ENCODE assay signal across 22 cellular contexts in the genomic region with DNA sequence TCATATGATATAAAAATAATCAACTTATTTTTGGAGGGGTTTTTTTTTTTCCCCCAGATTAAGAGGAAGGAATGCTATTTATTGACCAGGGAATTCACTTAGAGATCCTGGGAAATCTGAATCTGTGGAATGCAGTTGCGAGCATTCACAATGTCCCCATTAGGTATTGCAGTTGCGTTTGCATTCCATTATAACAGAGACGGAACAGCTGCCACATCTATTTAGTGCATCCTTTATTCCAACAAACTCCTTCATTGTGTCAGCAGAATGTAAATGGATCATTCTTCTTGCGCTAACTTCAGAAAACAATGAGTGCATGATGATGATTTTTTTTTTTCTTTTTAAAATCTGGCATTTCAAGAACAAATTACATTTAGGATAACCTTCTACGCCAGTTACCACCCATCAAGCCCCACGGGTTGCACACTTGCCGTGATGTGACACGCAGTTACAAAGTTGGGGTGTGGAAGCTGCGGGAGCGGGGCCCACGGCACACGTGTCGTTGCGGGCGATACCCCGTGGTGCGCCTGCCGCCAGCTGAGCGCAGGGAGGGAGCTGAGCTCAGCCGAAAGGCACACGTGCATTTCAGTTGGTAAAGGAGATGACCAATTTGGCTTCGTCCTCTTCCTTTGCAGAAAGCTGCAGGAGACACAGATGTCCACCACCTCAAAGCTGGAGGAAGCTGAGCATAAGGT.
A peak's percentile ranks its signal among the peaks of the same experiment; 100 is the strongest.
DNase-seq lines count a peak whose midpoint lies in the region; TF ChIP-seq lines count a peak whose summit lies in the region.
"Had no signal": no experiment of that assay in that cellular context is flagged by ENCODE, and none has a peak within 500 bp of the region (broad histone marks: within the 10 kb centered on the region; RNA-seq: fewer than 3 reads in every experiment).

No MANE protein-coding gene starts in this region.

- H3K27me3 ChIP-seq in SJCRH30 (no peaks in the 10 kb centered on the region), endodermal cell (ENCODE audit: control insufficient read depth, insufficient read depth, low read length, poor library complexity, severe bottlenecking) (no peaks in the 10 kb centered on the region)
- H3K27me3 ChIP-seq: gastrocnemius medialis, suprapubic skin had no signal

- peak overlapping the region; percentile 47 for H3K4me3 ChIP-seq in SJCRH30
- H3K4me3 ChIP-seq in endodermal cell (ENCODE audit: low read length), result no peak overlapping the region
- H3K4me3 ChIP-seq: coronary artery, gastrocnemius medialis, suprapubic skin had no signal

- no peaks in the 10 kb centered on the region for H3K4me1 Mint-ChIP-seq in endodermal cell
- H3K4me1 Mint-ChIP-seq: activated CD4-positive, alpha-beta T cell treated with anti-CD3 and anti-CD28 coated beads for 36 hours; immature natural killer cell had no signal

- H3K4me1 ChIP-seq in SJCRH30 (peaks cover 15% of the 10 kb centered on the region), endodermal cell (ENCODE audit: control insufficient read depth, insufficient read depth, low read length) (no peaks in the 10 kb centered on the region)
- H3K4me1 ChIP-seq: suprapubic skin had no signal

- H3K9me3 Mint-ChIP-seq in endodermal cell, result no peaks in the 10 kb centered on the region
- H3K9me3 Mint-ChIP-seq: immature natural killer cell had no signal

- H3K36me3 ChIP-seq in SJCRH30 (peaks cover 7% of the 10 kb centered on the region; the same call in 1 of the 2 replicates), endodermal cell (ENCODE audit: control insufficient read depth, insufficient read depth, low read length) (peaks cover 71% of the 10 kb centered on the region)

- peaks cover 62% of the 10 kb centered on the region for H3K36me3 Mint-ChIP-seq in endodermal cell (ENCODE audit: low read depth)

- WGBS in endodermal cell (ENCODE audit: insufficient coverage in 1 of 2, insufficient read length in 1 of 2), 2 experiments, result 94 to 95% methylated on average over 19 to 22 of the region's 22 CpGs

- no peak overlapping the region for H3K9ac ChIP-seq in endodermal cell (ENCODE audit: extremely low read depth, low read length, poor library complexity, severe bottlenecking)

- H3K27ac ChIP-seq in SJCRH30 (peak overlapping the region; percentile 88), endodermal cell (ENCODE audit: low read depth, low read length) (peak overlapping the region; percentile 84), substantia nigra (ENCODE audit: low read depth, low read length, poor library complexity, severe bottlenecking) (peak overlapping the region; percentile 74)
- H3K27ac ChIP-seq: coronary artery, epithelial cell of prostate, gastrocnemius medialis, suprapubic skin had no signal

- H3K9me3 ChIP-seq in SJCRH30 (replicated peaks), result no peaks in the 10 kb centered on the region
- no peaks in the 10 kb centered on the region for H3K9me3 ChIP-seq in endodermal cell (ENCODE audit: control insufficient read depth, low read length)
- H3K9me3 ChIP-seq: gastrocnemius medialis, suprapubic skin had no signal

- H3K27me3 Mint-ChIP-seq in endodermal cell (ENCODE audit: insufficient read depth), result no peaks in the 10 kb centered on the region
- H3K27me3 Mint-ChIP-seq: activated CD4-positive, alpha-beta T cell treated with anti-CD3 and anti-CD28 coated beads for 36 hours had no signal

- no peak overlapping the region for H3K27ac Mint-ChIP-seq in endodermal cell
- H3K27ac Mint-ChIP-seq: activated CD4-positive, alpha-beta T cell treated with anti-CD3 and anti-CD28 coated beads for 36 hours; immature natural killer cell had no signal

- TF ChIP-seq CTCF in endodermal cell (conservative IDR thresholded peaks at IDR 0.05), result no peak

- H3K4me3 Mint-ChIP-seq in endodermal cell, result no peak overlapping the region
- H3K4me3 Mint-ChIP-seq: activated CD4-positive, alpha-beta T cell treated with anti-CD3 and anti-CD28 coated beads for 36 hours; immature natural killer cell had no signal

- DNase-seq in SJCRH30 (peak; percentile 71 to 76), endodermal cell (peak; percentile 38), midbrain (lab: John Stamatoyannopoulos, UW) (peak; percentile 44), substantia nigra (lab: John Stamatoyannopoulos, UW) (peak in 26 of 49 donors; percentile 3 to 55 (median 20)), NCI-H82 treated with DMSO at 0.1 percent for 48 hours (lab: John Stamatoyannopoulos, UW; ENCODE audit: unreplicated experiment) (no peak)
- no peak for DNase-seq in stimulated activated CD4-positive, alpha-beta T cell treated with anti-CD3 and anti-CD28 coated beads, Interleukin-12 subunit alpha, Interleukin-12 subunit beta, amount 100 ng/mL, for 4 hours
- DNase-seq in activated CD4-positive, alpha-beta T cell treated with anti-CD3 and anti-CD28 coated beads for 1 hour, result no peak
- DNase-seq: activated CD4-positive, alpha-beta T cell treated with anti-CD3 and anti-CD28 coated beads for 36 hours; activated CD8-positive, alpha-beta memory T cell treated with anti-CD3 and anti-CD28 coated beads, Interleukin-2, amount 50 U/mL, for 4 hours; activated naive CD4-positive, alpha-beta T cell treated with Interleukin-2 at 50 U/mL for 16 hours; Calu3; gastrocnemius medialis; immature natural killer cell; mesenchymal stem cell; MM.1S; NCI-H187; right cardiac atrium; stimulated activated CD4-positive, alpha-beta T cell treated with anti-CD3 and anti-CD28 coated beads, Interleukin-2, amount 100 ng/mL, for 48 hours; T-helper 2 cell had no signal

Comparison
In these comparisons a context has a peak if more than half of its experiments do, and no peak if none do; other contexts are left out.
1. DNase-seq: peak in SJCRH30 (2 of 2), endodermal cell (single experiment), midbrain (single experiment) and substantia nigra (26 of 49); none in stimulated activated CD4-positive, alpha-beta T cell treated with anti-CD3 and anti-CD28 coated beads, Interleukin-12 subunit alpha, Interleukin-12 subunit beta, amount 100 ng/mL, for 4 hours (single experiment), NCI-H82 treated with DMSO at 0.1 percent for 48 hours (single experiment) and activated CD4-positive, alpha-beta T cell treated with anti-CD3 and anti-CD28 coated beads for 1 hour (single experiment).
2. Peak in every context shown above with its lines, with median percentiles within 50 percentile points of each other: H3K27ac ChIP-seq.